In the genomic region with DNA sequence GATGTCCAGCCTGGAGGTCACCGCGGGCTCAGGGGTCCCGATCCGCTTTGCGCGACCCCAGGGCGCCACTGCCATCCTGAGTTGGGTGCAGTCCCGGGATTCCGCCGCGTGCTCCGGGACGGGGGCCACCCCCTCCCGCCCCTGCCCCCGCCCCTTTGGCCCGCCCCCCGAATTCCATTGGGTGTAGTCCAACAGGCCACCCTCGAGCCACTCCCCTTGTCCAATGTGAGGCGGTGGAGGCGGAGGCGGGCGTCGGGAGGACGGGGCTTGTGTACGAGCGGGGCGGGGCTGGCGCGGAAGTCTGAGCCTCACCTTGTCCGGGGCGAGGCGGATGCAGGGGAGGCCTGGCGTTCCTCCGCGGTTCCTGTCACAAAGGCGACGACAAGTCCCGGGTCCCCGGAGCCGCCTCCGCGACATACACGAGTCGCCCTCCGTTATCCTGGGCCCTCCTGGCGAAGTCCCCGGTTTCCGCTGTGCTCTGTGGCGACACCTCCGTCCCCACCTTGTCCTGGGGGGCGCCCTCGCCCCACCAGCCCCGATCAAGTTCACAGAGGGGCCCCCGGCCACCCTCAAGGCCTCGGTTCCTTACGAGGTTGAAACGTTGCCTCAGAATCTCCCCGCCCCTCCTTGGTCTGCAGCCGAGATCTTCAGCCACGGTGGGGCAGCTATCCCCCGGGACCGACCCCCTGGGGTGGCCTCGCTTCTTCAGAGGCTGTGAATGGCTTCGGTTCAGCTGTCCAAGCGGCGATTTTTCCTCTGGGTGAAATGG, we compare ENCODE assay signal across 8 cellular contexts. TPM values are rescaled to one million over a fixed set of nuclear protein-coding genes. Genes with fewer than 3 reads are reported as not detected.
DNase-seq lines count a peak whose midpoint lies in the region; ATAC-seq and TF ChIP-seq lines count a peak whose summit lies in the region.

No MANE protein-coding gene starts in this region.

- no peaks in the 10 kb centered on the region for H3K27me3 ChIP-seq in dorsolateral prefrontal cortex

- H3K4me3 ChIP-seq in dorsolateral prefrontal cortex (peak overlapping the region; percentile 55 to 99 (median 86)), lower leg skin (ENCODE audit: low read depth, poor library complexity, severe bottlenecking) (peak overlapping the region; percentile 38)

- peaks cover 44% of the 10 kb centered on the region for H3K4me1 Mint-ChIP-seq in activated CD4-positive, alpha-beta memory T cell treated with anti-CD3 and anti-CD28 coated beads, Interleukin-2, amount 10 ng/mL, durations not matched to agents 7 days and 5 days

- TF ChIP-seq CTCF in dorsolateral prefrontal cortex (IDR thresholded peaks at IDR 0.05 in 54 of 56, conservative IDR thresholded peaks at IDR 0.05 in 2 of 56; ENCODE audit: low read depth in 1 of 56, partially characterized antibody in 56 of 56) (peak in 14 of 56 donors; percentile 2 to 42 (median 12)), lower leg skin (IDR thresholded peaks at IDR 0.05) (no peak)

- 0 to 1% methylated on average over 18 to 65 of the region's 66 CpGs for WGBS in lower leg skin, 2 donors

- no peaks in the 10 kb centered on the region for H3K9me3 Mint-ChIP-seq in activated CD4-positive, alpha-beta memory T cell treated with anti-CD3 and anti-CD28 coated beads, Interleukin-2, amount 10 ng/mL, durations not matched to agents 7 days and 5 days

- TF ChIP-seq POLR2A in lower leg skin (IDR thresholded peaks at IDR 0.05): peak in 1 of 2 donors; percentile 52

- CTCF ChIA-PET in activated CD4-positive, alpha-beta memory T cell treated with anti-CD3 and anti-CD28 coated beads, Interleukin-2, amount 10 ng/mL, durations not matched to agents 7 days and 5 days (lab: Charles Lee): interaction anchor here (1.9 to 3.9 kb wide), 2 partner anchors 54 to 55 kb away, joined by 5 to 21 read pairs; no protein-coding TSS in a partner anchor

- ATAC-seq in GM19438 (IDR thresholded peaks at IDR 0.05; ENCODE audit: low read depth, unreplicated experiment): peak; percentile 60

- POLR2A ChIA-PET in activated CD4-positive, alpha-beta memory T cell treated with anti-CD3 and anti-CD28 coated beads, Interleukin-2, amount 10 ng/mL, durations not matched to agents 7 days and 5 days (lab: Charles Lee): interaction anchor here (0.7 to 5.0 kb wide), 16 partner anchors 7 to 925 kb away, joined by 3 to 38 read pairs (median 6); partner anchors contain the start of genes SMARCA4, SPC24 and TMED1

- peaks cover 46% of the 10 kb centered on the region for H3K36me3 Mint-ChIP-seq in activated CD4-positive, alpha-beta memory T cell treated with anti-CD3 and anti-CD28 coated beads, Interleukin-2, amount 10 ng/mL, durations not matched to agents 7 days and 5 days (ENCODE audit: low read depth)

- no peaks in the 10 kb centered on the region for H3K27me3 Mint-ChIP-seq in activated CD4-positive, alpha-beta memory T cell treated with anti-CD3 and anti-CD28 coated beads, Interleukin-2, amount 10 ng/mL, durations not matched to agents 7 days and 5 days

- DNase-seq in C1 segment of cervical spinal cord (lab: John Stamatoyannopoulos, UW) (peak; percentile 66 to 97 (median 93)), HK-2 (ENCODE audit: unreplicated experiment) (peak; percentile 98), NCI-H82 (lab: John Stamatoyannopoulos, UW) (peak; percentile 97), dorsolateral prefrontal cortex (peak; percentile 94 to 99 (median 98)), lower leg skin (ENCODE audit: low spot score in 2 of 2) (peak; percentile 98 to 100)
- peak; percentile 98 for DNase-seq in activated CD4-positive, alpha-beta memory T cell treated with anti-CD3 and anti-CD28 coated beads, Interleukin-2, amount 10 ng/mL, durations not matched to agents 7 days and 5 days
- DNase-seq in stimulated activated CD4-positive, alpha-beta T cell treated with anti-CD3 and anti-CD28 coated beads, Interleukin-4, amount 100 ng/mL, for 24 hours: peak; percentile 98

- peak overlapping the region; percentile 96 for H3K4me3 Mint-ChIP-seq in activated CD4-positive, alpha-beta memory T cell treated with anti-CD3 and anti-CD28 coated beads, Interleukin-2, amount 10 ng/mL, durations not matched to agents 7 days and 5 days

- peak overlapping the region; percentile 83 to 99 (median 98) for H3K27ac ChIP-seq in dorsolateral prefrontal cortex

- intact Hi-C loops in dorsolateral prefrontal cortex (cut with DNase I) (loop anchor here in 1 of 2 donors (5.0 kb wide), 1 partner anchor 37 kb away; no protein-coding TSS in a partner anchor), lower leg skin (cut with DNase I; ENCODE audit: low total_unique reads) (no loop called here)

- peak overlapping the region; percentile 99 for H3K27ac Mint-ChIP-seq in activated CD4-positive, alpha-beta memory T cell treated with anti-CD3 and anti-CD28 coated beads, Interleukin-2, amount 10 ng/mL, durations not matched to agents 7 days and 5 days

RNA-seq across cellular contexts. Expression of gene LDLR, which starts 1.2 kb away (rescaled TPM):
- 100 to 1,000 TPM; 150 to 160 TPM for total RNA-seq in activated CD4-positive, alpha-beta memory T cell treated with anti-CD3 and anti-CD28 coated beads, Interleukin-2, amount 10 ng/mL, durations not matched to agents 7 days and 5 days
- 10 to 100 TPM; 14.7 to 92.5 (median 30.9) TPM for total RNA-seq in dorsolateral prefrontal cortex
- total RNA-seq in lower leg skin: 10 to 100 TPM; 48.7 to 62.8 (median 58.7) TPM

Comparison
In these comparisons a context has a peak if more than half of its experiments do, and no peak if none do; other contexts are left out.
1. Peak in every context shown above with its lines: DNase-seq, ATAC-seq, H3K4me3 ChIP-seq and H3K27ac ChIP-seq.